ENCODE assay signal across 8 cellular contexts in the genomic region with DNA sequence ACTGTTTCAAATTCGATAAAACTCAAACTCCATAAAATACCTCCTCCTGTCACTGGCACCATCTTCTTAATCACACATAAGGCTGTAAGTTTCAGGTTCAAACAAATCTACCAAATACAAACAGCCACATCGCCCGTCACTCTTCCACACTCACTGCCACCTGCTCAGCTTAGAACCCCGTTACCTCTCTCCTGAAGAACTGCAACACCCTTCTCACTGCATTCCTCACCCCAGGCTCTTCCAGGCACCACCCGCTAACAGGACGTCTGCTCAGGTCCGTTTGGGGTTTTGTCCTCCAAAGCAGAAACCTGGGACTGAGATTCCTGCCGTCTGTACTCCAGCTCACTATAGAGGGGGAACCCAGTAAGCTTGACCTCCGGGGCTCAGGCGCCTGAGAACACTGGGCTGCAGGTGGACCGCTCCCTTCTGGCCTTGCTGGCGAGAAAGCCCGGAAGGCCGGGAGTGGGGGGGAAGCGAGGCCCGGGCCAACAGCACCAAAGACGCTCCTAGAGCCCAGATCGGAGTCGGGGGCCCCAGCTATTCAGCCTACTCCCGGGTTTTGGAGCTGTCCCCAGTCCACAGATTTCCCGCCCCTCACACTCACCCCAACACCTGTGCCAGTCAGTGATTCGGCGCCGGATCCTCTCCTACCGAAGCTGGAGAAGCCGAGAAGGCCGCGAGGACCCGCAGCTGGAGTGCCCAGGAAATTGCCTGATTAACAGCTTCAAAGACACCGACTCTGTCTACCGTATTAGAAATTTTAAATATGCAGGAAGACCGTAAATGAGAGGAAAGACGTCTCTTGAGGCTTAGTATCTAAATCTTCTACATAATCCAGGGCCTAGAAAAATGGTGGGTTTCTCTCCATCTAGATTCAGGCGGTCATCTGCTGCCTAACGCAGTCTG. TPM values are rescaled to one million over a fixed set of nuclear protein-coding genes. Genes with fewer than 3 reads are reported as not detected.
A peak's percentile ranks its signal among the peaks of the same experiment; 100 is the strongest.
DNase-seq lines count a peak whose midpoint lies in the region; ATAC-seq, FAIRE-seq and TF ChIP-seq lines count a peak whose summit lies in the region.

A gene with protein sequence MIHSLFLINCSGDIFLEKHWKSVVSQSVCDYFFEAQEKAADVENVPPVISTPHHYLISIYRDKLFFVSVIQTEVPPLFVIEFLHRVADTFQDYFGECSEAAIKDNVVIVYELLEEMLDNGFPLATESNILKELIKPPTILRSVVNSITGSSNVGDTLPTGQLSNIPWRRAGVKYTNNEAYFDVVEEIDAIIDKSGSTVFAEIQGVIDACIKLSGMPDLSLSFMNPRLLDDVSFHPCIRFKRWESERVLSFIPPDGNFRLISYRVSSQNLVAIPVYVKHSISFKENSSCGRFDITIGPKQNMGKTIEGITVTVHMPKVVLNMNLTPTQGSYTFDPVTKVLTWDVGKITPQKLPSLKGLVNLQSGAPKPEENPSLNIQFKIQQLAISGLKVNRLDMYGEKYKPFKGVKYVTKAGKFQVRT (minus strand): TSS at position 678 of the 906 bp plus-strand sequence. CDS start 12,449 bp downstream, outside the sequence.

- H3K4me1 ChIP-seq in CD4-positive, CD25-positive, alpha-beta regulatory T cell (ENCODE audit: control insufficient read depth, insufficient read depth, low read length, poor library complexity, severe bottlenecking): peaks cover 56% of the 10 kb centered on the region
- peaks cover 8% of the 10 kb centered on the region for H3K4me1 ChIP-seq in thymus (ENCODE audit: control insufficient read depth, insufficient read depth, low read length)

- H3K36me3 Mint-ChIP-seq in CD4-positive, CD25-positive, alpha-beta regulatory T cell: peaks cover 16% of the 10 kb centered on the region
- H3K36me3 Mint-ChIP-seq in osteocyte (ENCODE audit: unreplicated experiment): peaks cover 6% of the 10 kb centered on the region

- peak; percentile 60 for ATAC-seq in CD4-positive, CD25-positive, alpha-beta regulatory T cell (ENCODE audit: low read depth in 2 of 2)
- peak; percentile 50 for ATAC-seq in GM19324 (IDR thresholded peaks at IDR 0.05; ENCODE audit: low FRiP score, unreplicated experiment)
- peak; percentile 30 for ATAC-seq in HG03457 (IDR thresholded peaks at IDR 0.05; ENCODE audit: unreplicated experiment)

- H3K36me3 ChIP-seq in CD4-positive, CD25-positive, alpha-beta regulatory T cell (ENCODE audit: control insufficient read depth, insufficient read depth, low read length): peaks cover 3% of the 10 kb centered on the region
- no peaks in the 10 kb centered on the region for H3K36me3 ChIP-seq in thymus (ENCODE audit: control insufficient read depth, insufficient read depth)

- no peaks in the 10 kb centered on the region for H3K27me3 Mint-ChIP-seq in CD4-positive, CD25-positive, alpha-beta regulatory T cell
- no peaks in the 10 kb centered on the region for H3K27me3 Mint-ChIP-seq in osteocyte (ENCODE audit: unreplicated experiment)

- peak within 1 kb of the TSS in 1 of 4 donors; percentile 93 for H3K4me3 Mint-ChIP-seq in CD4-positive, CD25-positive, alpha-beta regulatory T cell
- H3K4me3 Mint-ChIP-seq in osteocyte (ENCODE audit: unreplicated experiment): no peak within 1 kb of the TSS

- peak within 1 kb of the TSS; percentile 96 for H3K27ac ChIP-seq in CD4-positive, CD25-positive, alpha-beta regulatory T cell (ENCODE audit: insufficient read depth, low read length, poor library complexity, severe bottlenecking)
- peak within 1 kb of the TSS; percentile 89 for H3K27ac ChIP-seq in thymus (ENCODE audit: low read depth)

- no peaks in the 10 kb centered on the region for H3K9me3 Mint-ChIP-seq in CD4-positive, CD25-positive, alpha-beta regulatory T cell
- no peaks in the 10 kb centered on the region for H3K9me3 Mint-ChIP-seq in osteocyte (ENCODE audit: unreplicated experiment)

- no peak for FAIRE-seq in frontal cortex (lab: Jason Lieb, UNC)

- no peak for TF ChIP-seq CTCF in osteocyte (IDR thresholded peaks at IDR 0.05)

- peaks cover 28 to 61% (median 43%) of the 10 kb centered on the region in 4 donors for H3K4me1 Mint-ChIP-seq in CD4-positive, CD25-positive, alpha-beta regulatory T cell
- H3K4me1 Mint-ChIP-seq in osteocyte (ENCODE audit: unreplicated experiment): peaks cover 29% of the 10 kb centered on the region

- peak within 1 kb of the TSS; percentile 91 for H3K4me3 ChIP-seq in CD4-positive, CD25-positive, alpha-beta regulatory T cell (ENCODE audit: low read depth, low read length)
- peak within 1 kb of the TSS; percentile 67 for H3K4me3 ChIP-seq in thymus (ENCODE audit: low read length)

- DNase-seq in CD4-positive, CD25-positive, alpha-beta regulatory T cell: peak in 1 of 3 donors; percentile 83
- DNase-seq in RKO (ENCODE audit: low spot score): peak; percentile 89
- DNase-seq in activated effector memory CD4-positive, alpha-beta T cell treated with Interleukin-2 at 50 U/mL for 16 hours: peak; percentile 70
- peak in 1 of 2 donors; percentile 62 for DNase-seq in frontal cortex (ENCODE audit: low spot score in 2 of 2)
- peak; percentile 90 for DNase-seq in osteocyte (ENCODE audit: extremely low spot score, unreplicated experiment)

- under 1% methylated on average over 35 of the region's 35 CpGs for WGBS in thymus

- H3K27me3 ChIP-seq in CD4-positive, CD25-positive, alpha-beta regulatory T cell (ENCODE audit: control insufficient read depth, insufficient read depth, low read length): no peaks in the 10 kb centered on the region
- H3K27me3 ChIP-seq in thymus (ENCODE audit: control insufficient read depth, insufficient read depth): no peaks in the 10 kb centered on the region

- H3K27ac Mint-ChIP-seq in CD4-positive, CD25-positive, alpha-beta regulatory T cell: peak within 1 kb of the TSS in 1 of 3 donors; percentile 74
- no peak within 1 kb of the TSS for H3K27ac Mint-ChIP-seq in osteocyte (ENCODE audit: unreplicated experiment)

- no peaks in the 10 kb centered on the region for H3K9me3 ChIP-seq in CD4-positive, CD25-positive, alpha-beta regulatory T cell (ENCODE audit: control insufficient read depth in 2 of 2, low read length in 2 of 2)
- no peaks in the 10 kb centered on the region for H3K9me3 ChIP-seq in thymus (ENCODE audit: control insufficient read depth)

RNA-seq across cellular contexts. Expression of the gene that starts here (rescaled TPM):
- 24.3 TPM for total RNA-seq in CD4-positive, CD25-positive, alpha-beta regulatory T cell
- 10 to 100 TPM; 23.7 to 39.3 (median 29.0) TPM for polyA plus RNA-seq in CD4-positive, CD25-positive, alpha-beta regulatory T cell
- total RNA-seq in frontal cortex: 31.0 TPM
- 39.6 and 41.7 TPM in 2 replicates for total RNA-seq in osteocyte
- polyA plus RNA-seq in thymus: 14.9 TPM
